17 cellular contexts compared by ENCODE assay signal in genomic region chr5:84086517-84086916, GRCh38.
"Had no signal": no experiment of that assay in that cellular context is flagged by ENCODE, and none has a peak within 500 bp of the region (broad histone marks: within the 10 kb centered on the region; RNA-seq: fewer than 3 reads in every experiment).

No MANE protein-coding gene starts in this region.

- H3K36me3 ChIP-seq: lower lobe of right lung, sigmoid colon had no signal

- H3K27me3 ChIP-seq: dorsolateral prefrontal cortex, sigmoid colon had no signal

- FAIRE-seq: keratinocyte had no signal

- ATAC-seq: lower lobe of right lung, natural killer cell had no signal

- H3K9me3 ChIP-seq: lower lobe of right lung, sigmoid colon had no signal

- H3K4me1 ChIP-seq: lower lobe of right lung, parathyroid adenoma, sigmoid colon had no signal

- H3K4me3 ChIP-seq: dorsolateral prefrontal cortex, lower lobe of right lung, sigmoid colon had no signal

- H3K27ac ChIP-seq: epithelial cell of prostate, lower lobe of right lung, parathyroid adenoma, sigmoid colon, VCaP had no signal

- DNase-seq: activated CD4-positive, alpha-beta T cell treated with anti-CD3 and anti-CD28 coated beads, Interleukin-2, amount 50 U/mL, for 1 hour; activated CD4-positive, CD25-positive, alpha-beta regulatory T cell treated with anti-CD3 and anti-CD28 coated beads, Interleukin-2, amount 50 U/mL, for 72 hours; activated CD8-positive, alpha-beta memory T cell treated with anti-CD3 and anti-CD28 coated beads, Interleukin-2, amount 50 U/mL, for 48 hours; activated effector memory CD4-positive, alpha-beta T cell treated with Interleukin-2 at 50 U/mL for 16 hours; activated naive CD4-positive, alpha-beta T cell treated with anti-CD3 and anti-CD28 coated beads, Interleukin-2, amount 50 U/mL, for 16 hours; activated T-cell treated with anti-CD3 and anti-CD28 coated beads, Interleukin-2, amount 50 U/mL, for 48 hours; dorsolateral prefrontal cortex; foreskin melanocyte; hypothalamus; lower lobe of right lung; natural killer cell; sigmoid colon; stimulated activated naive CD4-positive, alpha-beta T cell had no signal
